ENCODE assay signal across 8 cellular contexts in genomic region chr5:40736103-40736875, GRCh38. TPM values are rescaled to one million over a fixed set of nuclear protein-coding genes. Genes with fewer than 3 reads are reported as not detected.
DNase-seq lines count a peak whose midpoint lies in the region; ATAC-seq and TF ChIP-seq lines count a peak whose summit lies in the region.

No MANE protein-coding gene starts in this region.

- H3K4me3 ChIP-seq in esophagus muscularis mucosa = no peak overlapping the region

- H3K27ac Mint-ChIP-seq in nephron progenitor cell = no peak overlapping the region

- intact Hi-C loops in esophagus muscularis mucosa (cut with DNase I) = no loop called here

- H3K27me3 ChIP-seq in esophagus muscularis mucosa = no peaks in the 10 kb centered on the region

- peaks cover 3% of the 10 kb centered on the region for H3K27me3 Mint-ChIP-seq in nephron progenitor cell (ENCODE audit: low read depth, poor library complexity)

- peaks cover 5% of the 10 kb centered on the region for H3K4me1 Mint-ChIP-seq in nephron progenitor cell

- no peak overlapping the region for H3K27ac ChIP-seq in esophagus muscularis mucosa (replicated peaks in 1 of 4)

- ATAC-seq in GM19467 (IDR thresholded peaks at IDR 0.05; ENCODE audit: unreplicated experiment) (peak; percentile 67), HG03039 (IDR thresholded peaks at IDR 0.05; ENCODE audit: unreplicated experiment) (no peak)

- H3K4me3 Mint-ChIP-seq in nephron progenitor cell = no peak overlapping the region

- H3K36me3 ChIP-seq in esophagus muscularis mucosa = peaks cover 2 to 16% (median 9%) of the 10 kb centered on the region in 4 donors

- no peak for TF ChIP-seq POLR2A in esophagus muscularis mucosa (IDR thresholded peaks at IDR 0.05; ENCODE audit: low read depth)

- in situ Hi-C loops in SK-MEL-5 (cut with HindIII; ENCODE audit: low pct_unique_long_range_greater_than_20kb, low sequenced_read_pairs) = no loop called here

- 7% methylated on average over 1 of the region's 1 CpG for WGBS in esophagus muscularis mucosa

- DNase-seq in Daoy (ENCODE audit: low read depth) (peak; percentile 44), KG1 (lab: John Stamatoyannopoulos, UW) (peak; percentile 67), SK-MEL-5 (ENCODE audit: low read depth, low spot score) (peak; percentile 82), esophagus muscularis mucosa (ENCODE audit: extremely low spot score) (no peak), nephron progenitor cell (no peak), cerebellar nuclear complex (lab: John Stamatoyannopoulos, UW) (no peak)

- TF ChIP-seq CTCF in esophagus muscularis mucosa (IDR thresholded peaks at IDR 0.05) = peak; percentile 50 to 75 (median 71)
- peak; percentile 72 for TF ChIP-seq CTCF in nephron progenitor cell (IDR thresholded peaks at IDR 0.05)

- H3K9me3 ChIP-seq in esophagus muscularis mucosa = no peaks in the 10 kb centered on the region

- peaks cover 27 to 43% (median 35%) of the 10 kb centered on the region in 4 donors for H3K4me1 ChIP-seq in esophagus muscularis mucosa

- H3K36me3 Mint-ChIP-seq in nephron progenitor cell (ENCODE audit: low read depth) = peaks cover 55% of the 10 kb centered on the region

- no peak for TF ChIP-seq EP300 in esophagus muscularis mucosa (IDR thresholded peaks at IDR 0.05)

- H3K9me3 Mint-ChIP-seq in nephron progenitor cell = peaks cover 18% of the 10 kb centered on the region

RNA-seq across cellular contexts. Expression of gene TTC33, which starts 19.5 kb away (rescaled TPM):
- 14.7 and 16.2 TPM in 2 replicates for total RNA-seq in Daoy (2014; rRNA removed; shearing (Covaris generic))
- 20.4 and 21.6 TPM in 2 replicates for total RNA-seq in SK-MEL-5 (2014; rRNA removed; shearing (Covaris generic))
- polyA plus RNA-seq in SK-MEL-5 (2015; cell fraction: cytosol; rRNA removed) = 7.9 and 11.6 TPM in 2 replicates
- polyA plus RNA-seq in SK-MEL-5 (2015; cell fraction: nucleus; rRNA removed) = 16.7 and 17.6 TPM in 2 replicates
- total RNA-seq in esophagus muscularis mucosa = 10 to 100 TPM; 19.1 to 32.7 (median 24.0) TPM

RNA-seq across cellular contexts. Expression of gene PTGER4, which starts 56.6 kb away (rescaled TPM):
- 4.5 and 6.9 TPM in 2 replicates for total RNA-seq in Daoy (2014; rRNA removed; shearing (Covaris generic))
- 0.95 and 1.0 TPM in 2 replicates for total RNA-seq in SK-MEL-5 (2014; rRNA removed; shearing (Covaris generic))
- 0.20 and 0.55 TPM in 2 replicates for polyA plus RNA-seq in SK-MEL-5 (2015; cell fraction: cytosol; rRNA removed)
- 0.15 and 0.28 TPM in 2 replicates for polyA plus RNA-seq in SK-MEL-5 (2015; cell fraction: nucleus; rRNA removed)
- 10 to 100 TPM; 13.3 to 44.6 (median 27.9) TPM for total RNA-seq in esophagus muscularis mucosa

Comparison
In these comparisons a context has a peak if more than half of its experiments do, and no peak if none do; other contexts are left out.
1. DNase-seq: peak in Daoy (single experiment), KG1 (single experiment) and SK-MEL-5 (single experiment); none in esophagus muscularis mucosa (single experiment), nephron progenitor cell (single experiment) and cerebellar nuclear complex (0 of 2).